8 cellular contexts compared by ENCODE assay signal in genomic region chr9:127557466-127557869, GRCh38. TPM values are rescaled to one million over a fixed set of nuclear protein-coding genes. Genes with fewer than 3 reads are reported as not detected.
DNase-seq lines count a peak whose midpoint lies in the region; ATAC-seq and TF ChIP-seq lines count a peak whose summit lies in the region.

No MANE protein-coding gene starts in this region.

- intact Hi-C loops in ascending aorta (cut with DNase I), result no loop called here
- intact Hi-C loops in uterus (cut with DNase I; ENCODE audit: low total_unique reads), result no loop called here

- peak overlapping the region; percentile 80 to 81 for H3K27ac ChIP-seq in ascending aorta
- peak overlapping the region; percentile 81 to 89 for H3K27ac ChIP-seq in uterus

- peak; percentile 20 for DNase-seq in stimulated activated CD4-positive, alpha-beta T cell treated with anti-CD3 and anti-CD28 coated beads, Interleukin-15, amount 100 ng/mL, for 24 hours
- no peak for DNase-seq in stimulated activated CD4-positive, alpha-beta T cell treated with anti-CD3 and anti-CD28 coated beads, Interleukin-12 subunit alpha, Interleukin-12 subunit beta, amount 100 ng/mL, for 4 hours
- DNase-seq in ascending aorta (ENCODE audit: low spot score in 2 of 2), result no peak
- DNase-seq in left lobe of liver (ENCODE audit: low spot score), result no peak
- DNase-seq in uterus, result peak in 1 of 2 donors; percentile 21
- DNase-seq in NCI-H510A treated with DMSO at 0.1 percent for 48 hours (lab: John Stamatoyannopoulos, UW), result no peak

- H3K4me3 ChIP-seq in ascending aorta (no peak overlapping the region), uterus (no peak overlapping the region)

- TF ChIP-seq POLR2A in uterus (IDR thresholded peaks at IDR 0.05), result no peak

- TF ChIP-seq CTCF in ascending aorta (IDR thresholded peaks at IDR 0.05) (no peak), uterus (IDR thresholded peaks at IDR 0.05) (no peak)

- H3K9me3 ChIP-seq in ascending aorta (no peaks in the 10 kb centered on the region), uterus (no peaks in the 10 kb centered on the region)

- H3K4me1 ChIP-seq in ascending aorta (peaks cover 30 to 52% of the 10 kb centered on the region in 2 donors), uterus (peaks cover 6 to 24% of the 10 kb centered on the region in 2 donors)

- H3K36me3 ChIP-seq in ascending aorta, result peaks cover 7 to 16% of the 10 kb centered on the region in 2 donors
- no peaks in the 10 kb centered on the region for H3K36me3 ChIP-seq in uterus

- no peaks in the 10 kb centered on the region for H3K27me3 ChIP-seq in ascending aorta
- H3K27me3 ChIP-seq in uterus, result no peaks in the 10 kb centered on the region

- ATAC-seq in left lobe of liver (peak; percentile 25), esophagus mucosa (no peak), HG02840 (IDR thresholded peaks at IDR 0.05; ENCODE audit: low FRiP score, unreplicated experiment) (no peak)

RNA-seq across cellular contexts. Expression of gene STXBP1, which starts 54.6 kb away (rescaled TPM):
- 29.3 TPM for total RNA-seq in ascending aorta
- 3.8 TPM for total RNA-seq in left lobe of liver
- 100 to 1,000 TPM in 2 of 4 donors, 10 to 100 TPM in 2; 46.6 to 147 (median 99.5) TPM for total RNA-seq in uterus
- 10.1 TPM for total RNA-seq in esophagus mucosa
